ENCODE assay signal across 40 cellular contexts in genomic region chrX:111812889-111813563, GRCh38.
"Had no signal": no experiment of that assay in that cellular context is flagged by ENCODE, and none has a peak within 500 bp of the region (broad histone marks: within the 10 kb centered on the region; RNA-seq: fewer than 3 reads in every experiment).

No MANE protein-coding gene starts in this region.

- H3K27ac ChIP-seq: adrenal gland, ascending aorta, body of pancreas, brain microvascular endothelial cell, breast epithelium, cardiac muscle cell had no signal

- H3K4me3 Mint-ChIP-seq: activated naive CD4-positive, alpha-beta T cell treated with anti-CD3 and anti-CD28 coated beads for 36 hours; activated naive CD4-positive, alpha-beta T cell treated with anti-CD3 and anti-CD28 coated beads, Interleukin-2, amount 10 ng/mL, durations not matched to agents 7 days and 5 days; activated naive CD4-positive, alpha-beta T cell treated with anti-CD3 and anti-CD28 coated beads, Interleukin-2, amount 50 U/mL, for 24 hours; activated naive CD8-positive, alpha-beta T cell; activated naive CD8-positive, alpha-beta T cell treated with anti-CD3 and anti-CD28 coated beads for 36 hours; activated naive CD8-positive, alpha-beta T cell treated with anti-CD3 and anti-CD28 coated beads, Interleukin-2, amount 10 ng/mL, durations not matched to agents 7 days and 5 days; activated naive CD8-positive, alpha-beta T cell treated with anti-CD3 and anti-CD28 coated beads, Interleukin-2, amount 50 U/mL, for 24 hours; activated T-cell treated with anti-CD3 and anti-CD28 coated beads, Interleukin-2, amount 50 U/mL, for 24 hours; activated T-cell treated with anti-CD3 and anti-CD28 coated beads, Interleukin-2, amount 50 U/mL, for 4 hours; activated T-cell treated with anti-CD3 and anti-CD28 coated beads, Interleukin-2, amount 50 U/mL, for 72 hours; activated T-helper 1 cell treated with anti-CD3 and anti-CD28 coated beads, Interleukin-12 subunit alpha, Interleukin-12 subunit beta, Interleukin-2, Interleukin-4 antibody, amounts not matched to agents 30 ng/mL and 10 ng/mL and 1 ng/mL, durations not matched to agents 14 hours and 24 hours and 36 hours; activated T-helper 17 cell treated with anti-CD3 and anti-CD28 coated beads, Interleukin-2, amount 50 U/mL, for 72 hours; brain; central memory CD8-positive, alpha-beta T cell had no signal

- H3K27ac Mint-ChIP-seq: activated naive CD4-positive, alpha-beta T cell treated with anti-CD3 and anti-CD28 coated beads for 36 hours; activated naive CD4-positive, alpha-beta T cell treated with anti-CD3 and anti-CD28 coated beads, Interleukin-2, amount 10 ng/mL, durations not matched to agents 7 days and 5 days; activated naive CD4-positive, alpha-beta T cell treated with anti-CD3 and anti-CD28 coated beads, Interleukin-2, amount 50 U/mL, for 24 hours; activated naive CD4-positive, alpha-beta T cell treated with anti-CD3 and anti-CD28 coated beads, Interleukin-2, amount 50 U/mL, for 72 hours; activated naive CD8-positive, alpha-beta T cell; activated naive CD8-positive, alpha-beta T cell treated with anti-CD3 and anti-CD28 coated beads for 36 hours; activated naive CD8-positive, alpha-beta T cell treated with anti-CD3 and anti-CD28 coated beads, Interleukin-2, amount 10 ng/mL, durations not matched to agents 7 days and 5 days; activated naive CD8-positive, alpha-beta T cell treated with anti-CD3 and anti-CD28 coated beads, Interleukin-2, amount 50 U/mL, for 24 hours; activated T-cell treated with anti-CD3 and anti-CD28 coated beads, Interleukin-2, amount 50 U/mL, for 24 hours; activated T-cell treated with anti-CD3 and anti-CD28 coated beads, Interleukin-2, amount 50 U/mL, for 72 hours; activated T-helper 1 cell treated with anti-CD3 and anti-CD28 coated beads, Interleukin-12 subunit alpha, Interleukin-12 subunit beta, Interleukin-2, Interleukin-4 antibody, amounts not matched to agents 30 ng/mL and 10 ng/mL and 1 ng/mL, durations not matched to agents 14 hours and 24 hours and 36 hours; activated T-helper 17 cell treated with anti-CD3 and anti-CD28 coated beads, Interleukin-2, amount 50 U/mL, for 72 hours; activated T-helper 2 cell treated with anti-CD3 and anti-CD28 coated beads, Interferon-gamma antibody, Interleukin-2, Interleukin-4, amounts not matched to agents 10 μg/mL and 5 μg/mL and 100 μg/mL, durations not matched to agents 14 hours and 24 hours and 36 hours; brain had no signal

- DNase-seq: activated effector memory CD4-positive, alpha-beta T cell treated with anti-CD3 and anti-CD28 coated beads, Interleukin-2, amount 50 U/mL, for 16 hours; activated effector memory CD4-positive, alpha-beta T cell treated with Interleukin-2 at 50 U/mL for 16 hours; activated gamma-delta T cell; activated gamma-delta T cell treated with Interleukin-2 at 50 U/mL for 16 hours; activated naive CD4-positive, alpha-beta T cell; activated naive CD4-positive, alpha-beta T cell treated with anti-CD3 and anti-CD28 coated beads for 36 hours; activated naive CD4-positive, alpha-beta T cell treated with anti-CD3 and anti-CD28 coated beads, Interleukin-2, amount 10 ng/mL, durations not matched to agents 7 days and 5 days; activated naive CD4-positive, alpha-beta T cell treated with anti-CD3 and anti-CD28 coated beads, Interleukin-2, amount 50 U/mL, for 16 hours; activated naive CD4-positive, alpha-beta T cell treated with Interleukin-2 at 50 U/mL for 16 hours; activated naive CD8-positive, alpha-beta T cell treated with anti-CD3 and anti-CD28 coated beads for 36 hours; activated naive CD8-positive, alpha-beta T cell treated with anti-CD3 and anti-CD28 coated beads, Interleukin-2, amount 10 ng/mL, durations not matched to agents 7 days and 5 days; activated naive CD8-positive, alpha-beta T cell treated with anti-CD3 and anti-CD28 coated beads, Interleukin-2, amount 50 U/mL, for 24 hours; activated T-cell treated with anti-CD3 and anti-CD28 coated beads for 4 hours; activated T-cell treated with anti-CD3 and anti-CD28 coated beads, Interleukin-2, amount 50 U/mL, for 1 hour; activated T-cell treated with anti-CD3 and anti-CD28 coated beads, Interleukin-2, amount 50 U/mL, for 24 hours; activated T-cell treated with anti-CD3 and anti-CD28 coated beads, Interleukin-2, amount 50 U/mL, for 4 hours; activated T-cell treated with anti-CD3 and anti-CD28 coated beads, Interleukin-2, amount 50 U/mL, for 48 hours; activated T-cell treated with anti-CD3 and anti-CD28 coated beads, Interleukin-2, amount 50 U/mL, for 72 hours; adrenal gland; amniotic stem cell; amygdala; anterior cingulate cortex; aorta; body of pancreas; brain microvascular endothelial cell; caudate nucleus; central memory CD4-positive, alpha-beta T cell; cerebellar nuclear complex had no signal

- H3K4me1 Mint-ChIP-seq: activated naive CD4-positive, alpha-beta T cell treated with anti-CD3 and anti-CD28 coated beads, Interleukin-2, amount 10 ng/mL, durations not matched to agents 7 days and 5 days; activated naive CD4-positive, alpha-beta T cell treated with anti-CD3 and anti-CD28 coated beads, Interleukin-2, amount 50 U/mL, for 24 hours; activated naive CD8-positive, alpha-beta T cell treated with anti-CD3 and anti-CD28 coated beads for 36 hours; activated naive CD8-positive, alpha-beta T cell treated with anti-CD3 and anti-CD28 coated beads, Interleukin-2, amount 10 ng/mL, durations not matched to agents 7 days and 5 days; activated naive CD8-positive, alpha-beta T cell treated with anti-CD3 and anti-CD28 coated beads, Interleukin-2, amount 50 U/mL, for 24 hours; activated T-helper 17 cell treated with anti-CD3 and anti-CD28 coated beads, Interleukin-2, amount 50 U/mL, for 72 hours; brain; central memory CD8-positive, alpha-beta T cell had no signal

- H3K27me3 ChIP-seq: ascending aorta, body of pancreas, brain microvascular endothelial cell, cardiac muscle cell had no signal

- FAIRE-seq: bronchial epithelial cell had no signal

- H3K27me3 Mint-ChIP-seq: activated naive CD4-positive, alpha-beta T cell treated with anti-CD3 and anti-CD28 coated beads, Interleukin-2, amount 10 ng/mL, durations not matched to agents 7 days and 5 days; activated naive CD4-positive, alpha-beta T cell treated with anti-CD3 and anti-CD28 coated beads, Interleukin-2, amount 50 U/mL, for 24 hours; activated naive CD8-positive, alpha-beta T cell; activated naive CD8-positive, alpha-beta T cell treated with anti-CD3 and anti-CD28 coated beads for 36 hours; activated naive CD8-positive, alpha-beta T cell treated with anti-CD3 and anti-CD28 coated beads, Interleukin-2, amount 10 ng/mL, durations not matched to agents 7 days and 5 days; activated naive CD8-positive, alpha-beta T cell treated with anti-CD3 and anti-CD28 coated beads, Interleukin-2, amount 50 U/mL, for 24 hours; activated T-helper 17 cell treated with anti-CD3 and anti-CD28 coated beads, Interleukin-2, amount 50 U/mL, for 72 hours; central memory CD8-positive, alpha-beta T cell had no signal

- H3K4me3 ChIP-seq: adrenal gland, ascending aorta, body of pancreas, breast epithelium, cardiac muscle cell had no signal

- H3K9me3 ChIP-seq: adrenal gland, ascending aorta, body of pancreas, breast epithelium had no signal

- H3K36me3 ChIP-seq: adrenal gland, ascending aorta, brain microvascular endothelial cell, breast epithelium, cardiac muscle cell had no signal

- ATAC-seq: activated naive CD4-positive, alpha-beta T cell treated with anti-CD3 and anti-CD28 coated beads, Interleukin-2, amount 50 U/mL, for 72 hours; activated naive CD8-positive, alpha-beta T cell treated with anti-CD3 and anti-CD28 coated beads, Interleukin-2, amount 50 U/mL, for 24 hours; activated T-cell treated with anti-CD3 and anti-CD28 coated beads, Interleukin-2, amount 50 U/mL, for 4 hours; activated T-cell treated with anti-CD3 and anti-CD28 coated beads, Interleukin-2, amount 50 U/mL, for 72 hours; activated T-helper 17 cell treated with anti-CD3 and anti-CD28 coated beads, Interleukin-2, amount 50 U/mL, for 72 hours; body of pancreas had no signal

- H3K4me1 ChIP-seq: adrenal gland, ascending aorta, body of pancreas, breast epithelium had no signal

- H3K36me3 Mint-ChIP-seq: activated naive CD4-positive, alpha-beta T cell treated with anti-CD3 and anti-CD28 coated beads, Interleukin-2, amount 10 ng/mL, durations not matched to agents 7 days and 5 days; activated naive CD4-positive, alpha-beta T cell treated with anti-CD3 and anti-CD28 coated beads, Interleukin-2, amount 50 U/mL, for 24 hours; activated naive CD4-positive, alpha-beta T cell treated with anti-CD3 and anti-CD28 coated beads, Interleukin-2, amount 50 U/mL, for 72 hours; activated naive CD8-positive, alpha-beta T cell; activated naive CD8-positive, alpha-beta T cell treated with anti-CD3 and anti-CD28 coated beads for 36 hours; activated naive CD8-positive, alpha-beta T cell treated with anti-CD3 and anti-CD28 coated beads, Interleukin-2, amount 10 ng/mL, durations not matched to agents 7 days and 5 days; brain had no signal

- H3K9me3 Mint-ChIP-seq: activated naive CD4-positive, alpha-beta T cell treated with anti-CD3 and anti-CD28 coated beads for 36 hours; activated naive CD4-positive, alpha-beta T cell treated with anti-CD3 and anti-CD28 coated beads, Interleukin-2, amount 10 ng/mL, durations not matched to agents 7 days and 5 days; activated naive CD4-positive, alpha-beta T cell treated with anti-CD3 and anti-CD28 coated beads, Interleukin-2, amount 50 U/mL, for 24 hours; activated naive CD4-positive, alpha-beta T cell treated with anti-CD3 and anti-CD28 coated beads, Interleukin-2, amount 50 U/mL, for 72 hours; activated naive CD8-positive, alpha-beta T cell treated with anti-CD3 and anti-CD28 coated beads for 36 hours; activated naive CD8-positive, alpha-beta T cell treated with anti-CD3 and anti-CD28 coated beads, Interleukin-2, amount 10 ng/mL, durations not matched to agents 7 days and 5 days; activated naive CD8-positive, alpha-beta T cell treated with anti-CD3 and anti-CD28 coated beads, Interleukin-2, amount 50 U/mL, for 24 hours; activated T-cell treated with anti-CD3 and anti-CD28 coated beads, Interleukin-2, amount 50 U/mL, for 24 hours; activated T-cell treated with anti-CD3 and anti-CD28 coated beads, Interleukin-2, amount 50 U/mL, for 4 hours; activated T-cell treated with anti-CD3 and anti-CD28 coated beads, Interleukin-2, amount 50 U/mL, for 72 hours; activated T-helper 1 cell treated with anti-CD3 and anti-CD28 coated beads, Interleukin-12 subunit alpha, Interleukin-12 subunit beta, Interleukin-2, Interleukin-4 antibody, amounts not matched to agents 30 ng/mL and 10 ng/mL and 1 ng/mL, durations not matched to agents 14 hours and 24 hours and 36 hours; activated T-helper 17 cell treated with anti-CD3 and anti-CD28 coated beads, Interleukin-2, amount 50 U/mL, for 72 hours; activated T-helper 2 cell treated with anti-CD3 and anti-CD28 coated beads, Interferon-gamma antibody, Interleukin-2, Interleukin-4, amounts not matched to agents 10 μg/mL and 5 μg/mL and 100 μg/mL, durations not matched to agents 14 hours and 24 hours and 36 hours; brain; central memory CD8-positive, alpha-beta T cell had no signal
